12 cellular contexts compared by ENCODE assay signal in the genomic region with DNA sequence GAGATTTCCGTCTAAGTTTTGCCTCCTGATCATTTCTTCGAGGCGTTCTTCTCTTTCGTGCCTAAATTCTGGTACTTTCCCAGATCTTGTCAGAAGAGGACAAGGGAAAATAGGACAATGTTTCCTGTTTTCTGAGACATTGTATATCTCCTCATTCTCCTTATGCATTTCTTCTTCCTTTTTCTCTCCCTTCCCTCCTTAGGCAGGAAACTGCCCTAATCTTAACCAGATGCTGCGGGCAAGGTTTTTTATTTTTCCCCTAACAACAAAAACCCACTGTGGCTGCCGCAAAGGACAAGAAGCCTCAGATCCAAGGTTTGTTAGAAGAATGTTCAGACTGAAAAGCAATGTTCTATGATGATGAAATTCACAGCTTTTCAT. TPM values are rescaled to one million over a fixed set of nuclear protein-coding genes. Genes with fewer than 3 reads are reported as not detected.
DNase-seq lines count a peak whose midpoint lies in the region; ATAC-seq and TF ChIP-seq lines count a peak whose summit lies in the region.
"Had no signal": no experiment of that assay in that cellular context is flagged by ENCODE, and none has a peak within 500 bp of the region (broad histone marks: within the 10 kb centered on the region; RNA-seq: fewer than 3 reads in every experiment).

No MANE protein-coding gene starts in this region.

- H3K27me3 ChIP-seq in HUES64 (ENCODE audit: insufficient read depth, low read length) (no peaks in the 10 kb centered on the region), neutrophil (no peaks in the 10 kb centered on the region)

- no peak for DNase-seq in AG09309 (ENCODE audit: low read depth)
- no peak for DNase-seq in effector memory CD8-positive, alpha-beta T cell
- DNase-seq in stimulated activated naive CD4-positive, alpha-beta T cell (lab: John Stamatoyannopoulos, UW), result no peak
- DNase-seq in LoVo (ENCODE audit: low spot score), result no peak
- DNase-seq: cortex of kidney, DMS53, GOT3, NCI-H2029 treated with DMSO at 0.1 percent for 48 hours had no signal

- 78% methylated on average over 6 of the region's 6 CpGs for WGBS in HUES64

- TF ChIP-seq CTCF in AG09309 (IDR thresholded peaks at IDR 0.05; ENCODE audit: control insufficient read depth, insufficient read depth, low read depth, low read length, missing control alignments), result no peak
- no peak for TF ChIP-seq CTCF in neutrophil (IDR thresholded peaks at IDR 0.05)

- no peak overlapping the region for H3K9ac ChIP-seq in HUES64 (ENCODE audit: low read depth, low read length)

- peaks cover 22% of the 10 kb centered on the region for H3K4me1 ChIP-seq in HUES64 (ENCODE audit: insufficient read depth, low read length)
- H3K4me1 ChIP-seq in neutrophil (ENCODE audit: control insufficient read depth in 1 of 2, insufficient read depth in 1 of 2, low read depth in 1 of 2, low read length in 1 of 2), result peaks cover 18% of the 10 kb centered on the region in 2 experiments

- peak overlapping the region; percentile 27 for H3K4me3 ChIP-seq in AG09309 (ENCODE audit: control insufficient read depth, low read depth, low read length)
- peak overlapping the region; percentile 4; the same call in 1 of the 2 replicates for H3K4me3 ChIP-seq in HUES64 (ENCODE audit: low read length)
- no peak overlapping the region for H3K4me3 ChIP-seq in neutrophil (ENCODE audit: low read depth in 1 of 2, low read length in 1 of 2)

- H3K36me3 Mint-ChIP-seq in effector memory CD8-positive, alpha-beta T cell (ENCODE audit: insufficient read depth), result no peaks in the 10 kb centered on the region

- H3K36me3 ChIP-seq in HUES64 (ENCODE audit: insufficient read depth, low read length) (peaks cover 14% of the 10 kb centered on the region), neutrophil (peaks cover 14% of the 10 kb centered on the region)

- peaks cover 0 to 5% of the 10 kb centered on the region in 2 donors for H3K4me1 Mint-ChIP-seq in effector memory CD8-positive, alpha-beta T cell (ENCODE audit: low read depth in 2 of 2)

- no peaks in the 10 kb centered on the region for H3K27me3 Mint-ChIP-seq in effector memory CD8-positive, alpha-beta T cell

- H3K27ac ChIP-seq in HUES64 (ENCODE audit: low read depth, low read length) (no peak overlapping the region), neutrophil (peak overlapping the region; percentile 61)

- no peak for ATAC-seq in effector memory CD8-positive, alpha-beta T cell (replicated peaks)
- ATAC-seq in GM21737 (IDR thresholded peaks at IDR 0.05; ENCODE audit: unreplicated experiment) (no peak), GM19035 (IDR thresholded peaks at IDR 0.05; ENCODE audit: unreplicated experiment) (no peak)

- no peaks in the 10 kb centered on the region for H3K9me3 ChIP-seq in HUES64 (ENCODE audit: insufficient read depth, low read depth, low read length)
- no peaks in the 10 kb centered on the region for H3K9me3 ChIP-seq in neutrophil

- no peaks in the 10 kb centered on the region for H3K9me3 Mint-ChIP-seq in effector memory CD8-positive, alpha-beta T cell

- peak overlapping the region; percentile 30 to 48 for H3K27ac Mint-ChIP-seq in effector memory CD8-positive, alpha-beta T cell

- H3K4me3 Mint-ChIP-seq in effector memory CD8-positive, alpha-beta T cell, result no peak overlapping the region

RNA-seq across cellular contexts. Expression of gene CTSK, which starts 0.8 kb away (rescaled TPM):
- polyA plus RNA-seq in HUES64 (2013, experiment 1 of 2), result 5.4 TPM
- polyA plus RNA-seq in HUES64 (2013, experiment 2 of 2), result 5.8 TPM

RNA-seq across cellular contexts. Expression of gene CTSS, which starts 41.7 kb away (rescaled TPM):
- polyA plus RNA-seq in HUES64 (2013, experiment 1 of 2), result not detected
- not detected for polyA plus RNA-seq in HUES64 (2013, experiment 2 of 2)

Comparison
In these comparisons a context has a peak if more than half of its experiments do, and no peak if none do; other contexts are left out.
1. H3K4me3 ChIP-seq: peak in AG09309 (single experiment) and HUES64 (single experiment); none in neutrophil (0 of 2).